In genomic region chr13:72728290-72728605, GRCh38 we compare ENCODE assay signal across 1 cellular context.
TF ChIP-seq lines count a peak whose summit lies in the region.

No MANE protein-coding gene starts in this region.

TF ChIP-seq in endothelial cell of umbilical vein, 7 proteins besides CTCF, POLR2A, EP300 and RAD21:
- no peak for TF ChIP-seq EZH2 (IDR thresholded peaks at IDR 0.05; ENCODE audit: borderline replicate concordance, low read depth, low read length, severe bottlenecking)
